In genomic region chr2:127153691-127154158, GRCh38 we compare ENCODE assay signal across 12 cellular contexts. TPM values are rescaled to one million over a fixed set of nuclear protein-coding genes. Genes with fewer than 3 reads are reported as not detected.
DNase-seq lines count a peak whose midpoint lies in the region; TF ChIP-seq lines count a peak whose summit lies in the region.
"Had no signal": no experiment of that assay in that cellular context is flagged by ENCODE, and none has a peak within 500 bp of the region (broad histone marks: within the 10 kb centered on the region; RNA-seq: fewer than 3 reads in every experiment).

No MANE protein-coding gene starts in this region.

- H3K27ac Mint-ChIP-seq in progenitor cell of endocrine pancreas = no peak overlapping the region
- H3K27ac Mint-ChIP-seq: nephron progenitor cell had no signal

- H3K79me2 ChIP-seq in SK-N-SH (ENCODE audit: insufficient read depth) = no peaks in the 10 kb centered on the region

- 37% methylated on average over 3 of the region's 6 CpGs for WGBS in SK-N-SH (ENCODE audit: low lambda C conversion rate)

- H3K9me3 ChIP-seq in SK-N-SH = peaks cover 10% of the 10 kb centered on the region; the same call in 1 of the 2 replicates

- no peaks in the 10 kb centered on the region for H3K27me3 Mint-ChIP-seq in progenitor cell of endocrine pancreas

- peak overlapping the region in 1 of 2 experiments; percentile 82; a peak in 2 of 4 replicates for H3K27ac ChIP-seq in SK-N-SH (ENCODE audit: low read depth in 2 of 2, low read length in 1 of 2)

- TF ChIP-seq CTCF in SK-N-SH (IDR thresholded peaks at IDR 0.05) = no peak
- TF ChIP-seq CTCF in fibroblast of villous mesenchyme (IDR thresholded peaks at IDR 0.05; ENCODE audit: insufficient read depth, low read depth, low read length) = no peak
- no peak for TF ChIP-seq CTCF in GM13977 (IDR thresholded peaks at IDR 0.05; ENCODE audit: extremely low read depth, insufficient read depth, missing control alignments)
- TF ChIP-seq CTCF in progenitor cell of endocrine pancreas (IDR thresholded peaks at IDR 0.05; ENCODE audit: unreplicated experiment) = no peak

- TF ChIP-seq RAD21 in SK-N-SH (IDR thresholded peaks at IDR 0.05; ENCODE audit: low read length) = no peak

- peaks cover 2 to 10% of the 10 kb centered on the region in 2 experiments; a peak in 2 of 4 replicates for H3K4me1 ChIP-seq in SK-N-SH (ENCODE audit: control insufficient read depth in 1 of 2, insufficient read depth in 2 of 2, low read depth in 1 of 2, low read length in 1 of 2)

- H4K20me1 ChIP-seq in SK-N-SH (ENCODE audit: insufficient read depth) = no peaks in the 10 kb centered on the region

- no peaks in the 10 kb centered on the region for H3K27me3 ChIP-seq in SK-N-SH (ENCODE audit: insufficient read depth)

- H3K4me2 ChIP-seq in SK-N-SH = no peak overlapping the region

- peak; percentile 95 for DNase-seq in Daoy (ENCODE audit: low read depth)
- no peak for DNase-seq in SK-N-SH
- DNase-seq in fibroblast of villous mesenchyme (ENCODE audit: low read depth) = peak; percentile 81
- DNase-seq in renal cortical epithelial cell (ENCODE audit: low read depth) = peak; percentile 90
- no peak for DNase-seq in GM13977 (ENCODE audit: low spot score)
- no peak for DNase-seq in iPS-NIHi11 (ENCODE audit: low spot score)
- no peak for DNase-seq in stimulated activated CD8-positive, alpha-beta memory T cell treated with anti-CD3 and anti-CD28 coated beads, Interleukin-4, amount 100 ng/mL, for 48 hours
- no peak for DNase-seq in progenitor cell of endocrine pancreas (ENCODE audit: low spot score, unreplicated experiment)
- DNase-seq: activated CD8-positive, alpha-beta memory T cell treated with anti-CD3 and anti-CD28 coated beads, Interleukin-2, amount 50 U/mL, for 4 hours; erythroblast; NCI-H1417 treated with DMSO at 0.1 percent for 48 hours; nephron progenitor cell had no signal

- no peak overlapping the region for H3K4me3 ChIP-seq in SK-N-SH (ENCODE audit: low read depth in 2 of 2, low read length in 1 of 2)
- no peak overlapping the region for H3K4me3 ChIP-seq in fibroblast of villous mesenchyme (ENCODE audit: low read depth, low read length)

- no peak overlapping the region for H3K4me3 Mint-ChIP-seq in progenitor cell of endocrine pancreas (ENCODE audit: low read depth)
- H3K4me3 Mint-ChIP-seq: nephron progenitor cell had no signal

- no peaks in the 10 kb centered on the region for H3K9me2 ChIP-seq in SK-N-SH

- CTCF ChIA-PET in SK-N-SH (lab: Yijun Ruan, JAX) = interaction anchor here (1.3 kb wide), 1 partner anchor 57 kb away, joined by 3 read pairs; no protein-coding TSS in a partner anchor

- H3K9ac ChIP-seq in SK-N-SH = peak overlapping the region; percentile 23; the same call in 1 of the 2 replicates

- H3K36me3 Mint-ChIP-seq in progenitor cell of endocrine pancreas (ENCODE audit: insufficient read depth) = no peaks in the 10 kb centered on the region

- peak in 1 of 2 experiments; percentile 47; a peak in 1 of 4 replicates for TF ChIP-seq EP300 in SK-N-SH (IDR thresholded peaks at IDR 0.05; ENCODE audit: borderline replicate concordance in 1 of 2, low read depth in 1 of 2, low read length in 1 of 2)

- in situ Hi-C loops in GM13977 (cut with MboI; ENCODE audit: low pct_unique_long_range_greater_than_20kb, low sequenced_read_pairs, unreplicated experiment) = no loop called here

- no peaks in the 10 kb centered on the region for H3K36me3 ChIP-seq in SK-N-SH (replicated peaks in 1 of 2; ENCODE audit: control insufficient read depth in 1 of 2, insufficient read depth in 2 of 2, low read length in 1 of 2)

- POLR2A ChIA-PET in SK-N-SH (lab: Yijun Ruan, JAX) = no interaction called here

- peaks cover 23% of the 10 kb centered on the region for H3F3A ChIP-seq in SK-N-SH (replicated peaks; ENCODE audit: insufficient read depth)

- peaks cover 1% of the 10 kb centered on the region for H3K9me3 Mint-ChIP-seq in progenitor cell of endocrine pancreas (ENCODE audit: low read depth)

- H2AFZ ChIP-seq in SK-N-SH (ENCODE audit: low read depth) = peak overlapping the region; percentile 33; the same call in 1 of the 2 replicates

- peaks cover 3% of the 10 kb centered on the region for H3K4me1 Mint-ChIP-seq in progenitor cell of endocrine pancreas (ENCODE audit: low read depth)

TF ChIP-seq in SK-N-SH, 30 proteins besides CTCF, POLR2A, EP300 and RAD21:
- TF ChIP-seq SMC3 (IDR thresholded peaks at IDR 0.05; ENCODE audit: low read depth, low read length) (0 out of 2 replicates have a peak, but pooled peaks have one; percentile 4), POLR2AphosphoS5 (IDR thresholded peaks at IDR 0.05; ENCODE audit: low read depth, low read length) (no peak), NFIC (IDR thresholded peaks at IDR 0.05; ENCODE audit: borderline replicate concordance) (peak; percentile 30), RFX5 (IDR thresholded peaks at IDR 0.05; ENCODE audit: low read length) (no peak), JUND (IDR thresholded peaks at IDR 0.05) (peak; percentile 70), TCF12 (IDR thresholded peaks at IDR 0.05) (peak; percentile 66), MXI1 (IDR thresholded peaks at IDR 0.05; ENCODE audit: low read depth, low read length) (no peak), RXRA (IDR thresholded peaks at IDR 0.05; ENCODE audit: borderline replicate concordance, low read depth) (peak; percentile 52; the same call in 1 of the 2 replicates), TEAD4 (IDR thresholded peaks at IDR 0.05; ENCODE audit: borderline replicate concordance, insufficient read depth) (peak; percentile 22; the same call in 1 of the 2 replicates), TAF1 (IDR thresholded peaks at IDR 0.05; ENCODE audit: borderline replicate concordance, low read depth, low read length) (no peak), FOSL2 (IDR thresholded peaks at IDR 0.05; ENCODE audit: borderline replicate concordance, low read depth) (peak; percentile 71), MAX (IDR thresholded peaks at IDR 0.05; ENCODE audit: low read depth) (peak; percentile 45; the same call in 1 of the 2 replicates)
- TF ChIP-seq, protein P1, sequence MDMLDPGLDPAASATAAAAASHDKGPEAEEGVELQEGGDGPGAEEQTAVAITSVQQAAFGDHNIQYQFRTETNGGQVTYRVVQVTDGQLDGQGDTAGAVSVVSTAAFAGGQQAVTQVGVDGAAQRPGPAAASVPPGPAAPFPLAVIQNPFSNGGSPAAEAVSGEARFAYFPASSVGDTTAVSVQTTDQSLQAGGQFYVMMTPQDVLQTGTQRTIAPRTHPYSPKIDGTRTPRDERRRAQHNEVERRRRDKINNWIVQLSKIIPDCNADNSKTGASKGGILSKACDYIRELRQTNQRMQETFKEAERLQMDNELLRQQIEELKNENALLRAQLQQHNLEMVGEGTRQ (IDR thresholded peaks at IDR 0.05; ENCODE audit: borderline replicate concordance, low read depth, low read length) = no peak

RNA-seq across cellular contexts. Expression of gene BIN1, which starts 46.8 kb away (rescaled TPM):
- 68.1 and 74.2 TPM in 2 replicates for total RNA-seq in Daoy (2014; rRNA removed; shearing (Covaris generic))
- polyA plus RNA-seq in SK-N-SH (2012; rRNA removed) = 31.5 and 40.3 TPM in 2 replicates
- polyA plus RNA-seq in SK-N-SH (2012; cell fraction: cytosol; rRNA removed) = 20.0 and 26.8 TPM in 2 replicates
- 38.8 and 49.6 TPM in 2 replicates for polyA plus RNA-seq in SK-N-SH (2012; cell fraction: nucleus; rRNA removed)
- total RNA-seq in fibroblast of villous mesenchyme = 75.6 and 85.4 TPM in 2 replicates
- 88.0 and 201 TPM in 2 replicates for total RNA-seq in renal cortical epithelial cell
- 65.5 and 66.0 TPM in 2 replicates for total RNA-seq in progenitor cell of endocrine pancreas

Comparison
In these comparisons a context has a peak if more than half of its experiments do, and no peak if none do; other contexts are left out.
1. DNase-seq: peak in Daoy (single experiment), fibroblast of villous mesenchyme (single experiment) and renal cortical epithelial cell (single experiment); none in SK-N-SH (single experiment), GM13977 (single experiment), iPS-NIHi11 (single experiment), stimulated activated CD8-positive, alpha-beta memory T cell treated with anti-CD3 and anti-CD28 coated beads, Interleukin-4, amount 100 ng/mL, for 48 hours (single experiment) and progenitor cell of endocrine pancreas (single experiment).